26 cellular contexts compared by ENCODE assay signal in genomic region chr3:34569437-34569836, GRCh38.
"Had no signal": no experiment of that assay in that cellular context is flagged by ENCODE, and none has a peak within 500 bp of the region (broad histone marks: within the 10 kb centered on the region; RNA-seq: fewer than 3 reads in every experiment).

No MANE protein-coding gene starts in this region.

- DNase-seq: activated CD4-positive, alpha-beta T cell treated with anti-CD3 and anti-CD28 coated beads, Interleukin-2, amount 10 ng/mL, durations not matched to agents 24 days and 14 days; activated CD4-positive, alpha-beta T cell treated with anti-CD3 and anti-CD28 coated beads, Interleukin-2, amount 50 U/mL, for 4 hours; activated CD8-positive, alpha-beta T cell treated with anti-CD3 and anti-CD28 coated beads for 36 hours; activated gamma-delta T cell; activated naive CD4-positive, alpha-beta T cell treated with Interleukin-2 at 50 U/mL for 16 hours; activated naive CD8-positive, alpha-beta T cell treated with anti-CD3 and anti-CD28 coated beads, Interleukin-2, amount 10 ng/mL, durations not matched to agents 7 days and 5 days; activated T-cell treated with anti-CD3 and anti-CD28 coated beads, Interleukin-2, amount 50 U/mL, for 1 hour; activated T-cell treated with anti-CD3 and anti-CD28 coated beads, Interleukin-2, amount 50 U/mL, for 72 hours; amygdala; Karpas-422; KBM-7; MG63; NCI-H1048; NCI-H1105 treated with DMSO at 0.1 percent for 48 hours; NCI-H1436; NCI-H1694; NCI-H1930; NCI-H2081 treated with DMSO at 0.1 percent for 48 hours; NCI-H226; NCI-H524 treated with DMSO at 0.1 percent for 48 hours; NK-92 treated with Interleukin-12 subunit alpha and Interleukin-12 subunit beta, amount 100 ng/mL, for 24 hours; PC-3; Peyer's patch; RPMI8226 had no signal

- ATAC-seq: activated CD8-positive, alpha-beta T cell treated with anti-CD3 and anti-CD28 coated beads for 36 hours; activated T-cell treated with anti-CD3 and anti-CD28 coated beads, Interleukin-2, amount 50 U/mL, for 72 hours; activated T-helper 17 cell treated with anti-CD3 and anti-CD28 coated beads, Interleukin-2, amount 50 U/mL, for 72 hours had no signal

- H3K36me3 ChIP-seq: ascending aorta, MG63, Peyer's patch had no signal

- H3K4me1 ChIP-seq: Peyer's patch had no signal

- H3K4me3 ChIP-seq: ascending aorta, MG63, Peyer's patch had no signal

- H3K27ac ChIP-seq: ascending aorta, Peyer's patch had no signal

- H3K27me3 ChIP-seq: ascending aorta, MG63, Peyer's patch had no signal

- H3K9me3 ChIP-seq: MG63, Peyer's patch had no signal
